In the genomic region with DNA sequence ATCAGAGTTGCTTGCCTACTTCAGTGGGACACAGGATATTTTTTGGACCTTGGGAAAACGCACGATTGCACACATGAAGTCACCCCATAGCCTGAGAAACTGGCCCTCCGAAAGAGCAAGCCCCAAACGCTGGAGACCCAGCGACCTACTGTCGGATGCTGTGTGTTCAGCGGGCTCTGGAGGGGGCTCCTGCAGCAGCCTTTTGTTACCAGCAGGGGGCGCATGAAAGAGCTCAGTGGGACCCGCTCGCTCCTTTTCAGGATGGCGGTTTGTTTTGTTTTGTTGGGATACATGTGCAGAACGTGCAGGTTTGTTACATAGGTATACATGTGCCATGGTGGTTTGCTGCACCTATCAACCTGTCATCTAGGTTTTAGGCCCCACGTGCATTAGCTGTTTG, we compare ENCODE assay signal across 13 cellular contexts. TPM values are rescaled to one million over a fixed set of nuclear protein-coding genes. Genes with fewer than 3 reads are reported as not detected.
A peak's percentile ranks its signal among the peaks of the same experiment; 100 is the strongest.
DNase-seq lines count a peak whose midpoint lies in the region; ATAC-seq and TF ChIP-seq lines count a peak whose summit lies in the region.
"Had no signal": no experiment of that assay in that cellular context is flagged by ENCODE, and none has a peak within 500 bp of the region (broad histone marks: within the 10 kb centered on the region; RNA-seq: fewer than 3 reads in every experiment).

No MANE protein-coding gene starts in this region.

- TF ChIP-seq POLR2A in esophagus squamous epithelium (IDR thresholded peaks at IDR 0.05) = no peak

- ATAC-seq in WTC11 (peak; percentile 88), lower lobe of right lung (no peak), esophagus mucosa (no peak)
- ATAC-seq: right cardiac atrium, T-cell had no signal

- H3K9me3 Mint-ChIP-seq in WTC11 (no peaks in the 10 kb centered on the region), immature natural killer cell (peaks cover 0 to 3% (median 0%) of the 10 kb centered on the region in 6 donors)
- H3K9me3 Mint-ChIP-seq: T-cell had no signal

- H3K27ac Mint-ChIP-seq in WTC11 (no peak overlapping the region), immature natural killer cell (no peak overlapping the region)
- H3K27ac Mint-ChIP-seq: T-cell had no signal

- 83 to 100% methylated on average over 2 to 11 of the region's 13 CpGs for WGBS in esophagus squamous epithelium, 2 donors

- H3K4me1 Mint-ChIP-seq in WTC11 (0 out of 2 replicates have a peak, but pooled peaks cover 3% of the 10 kb centered on the region), immature natural killer cell (no peaks in the 10 kb centered on the region)

- CTCF ChIA-PET in WTC11 (lab: Charles Lee) = interaction anchor here (0.6 to 11.9 kb wide), 70 partner anchors 10 to 1057 kb away, joined by 3 to 198 read pairs (median 4); a partner anchor contains a TSS

- no peaks in the 10 kb centered on the region for H3K9me3 ChIP-seq in lower lobe of right lung
- no peaks in the 10 kb centered on the region for H3K9me3 ChIP-seq in esophagus squamous epithelium

- DNase-seq in WTC11 (ENCODE audit: low spot score) (peak; percentile 66), lower lobe of right lung (no peak), immature natural killer cell (no peak), middle frontal gyrus (ENCODE audit: extremely low spot score, low spot score) (no peak), esophagus squamous epithelium (lab: John Stamatoyannopoulos, UW) (no peak)
- DNase-seq: activated CD8-positive, alpha-beta memory T cell treated with anti-CD3 and anti-CD28 coated beads, Interleukin-2, amount 50 U/mL, for 4 hours; KBM-7; NCI-H69; right cardiac atrium had no signal

- POLR2A ChIA-PET in WTC11 (lab: Charles Lee) = interaction anchor here (1.0 kb wide), 1 partner anchor 18 kb away, joined by 3 read pairs; no protein-coding TSS in a partner anchor

- H3K36me3 ChIP-seq in lower lobe of right lung (no peaks in the 10 kb centered on the region), esophagus squamous epithelium (peaks cover 0 to 17% (median 0%) of the 10 kb centered on the region in 3 donors)

- H3K36me3 Mint-ChIP-seq in WTC11 = peaks cover 2% of the 10 kb centered on the region; the same call in 1 of the 2 replicates
- peaks cover 0 to 20% (median 8%) of the 10 kb centered on the region in 3 donors for H3K36me3 Mint-ChIP-seq in immature natural killer cell

- peak; percentile 63 for TF ChIP-seq CTCF in C4-2B (conservative IDR thresholded peaks at IDR 0.05)
- TF ChIP-seq CTCF in GM12872 (IDR thresholded peaks at IDR 0.05; ENCODE audit: insufficient read depth, low read depth, low read length) = peak; percentile 53
- peak; percentile 76 for TF ChIP-seq CTCF in WTC11 (IDR thresholded peaks at IDR 0.05)
- TF ChIP-seq CTCF in lower lobe of right lung (IDR thresholded peaks at IDR 0.05) = peak; percentile 35
- peak in 1 of 6 experiments; percentile 13 for TF ChIP-seq CTCF in esophagus squamous epithelium (IDR thresholded peaks at IDR 0.05)

- intact Hi-C loops in lower lobe of right lung (cut with DNase I) (no loop called here), esophagus squamous epithelium (cut with DNase I) (no loop called here)

- H3K4me1 ChIP-seq in lower lobe of right lung (no peaks in the 10 kb centered on the region), esophagus squamous epithelium (peaks cover 0 to 19% (median 0%) of the 10 kb centered on the region in 3 donors)

- no peaks in the 10 kb centered on the region for H3K27me3 Mint-ChIP-seq in WTC11 (ENCODE audit: low read depth)
- no peaks in the 10 kb centered on the region for H3K27me3 Mint-ChIP-seq in immature natural killer cell (ENCODE audit: low read depth in 3 of 3)

- H3K27me3 ChIP-seq in lower lobe of right lung (ENCODE audit: low read depth) (peaks cover 3% of the 10 kb centered on the region), esophagus squamous epithelium (no peaks in the 10 kb centered on the region)

- no peak overlapping the region for H3K4me3 ChIP-seq in lower lobe of right lung
- no peak overlapping the region for H3K4me3 ChIP-seq in esophagus squamous epithelium

- no peak overlapping the region for H3K4me3 Mint-ChIP-seq in WTC11
- no peak overlapping the region for H3K4me3 Mint-ChIP-seq in immature natural killer cell
- H3K4me3 Mint-ChIP-seq: T-cell had no signal

- H3K27ac ChIP-seq in C4-2B = no peak overlapping the region
- no peak overlapping the region for H3K27ac ChIP-seq in lower lobe of right lung
- no peak overlapping the region for H3K27ac ChIP-seq in esophagus squamous epithelium

TF ChIP-seq in WTC11, 78 proteins besides CTCF, POLR2A, EP300 and RAD21 (continues in another document):
- TF ChIP-seq NFYB (CRISPR knock-in tag; conservative IDR thresholded peaks at IDR 0.05; ENCODE audit: low read depth) (no peak), CBFB (CRISPR knock-in tag; IDR thresholded peaks at IDR 0.05; ENCODE audit: low read depth) (no peak), SOX15 (CRISPR knock-in tag; IDR thresholded peaks at IDR 0.05) (no peak), CREB1 (CRISPR knock-in tag; IDR thresholded peaks at IDR 0.05) (no peak), ETV6 (CRISPR knock-in tag; IDR thresholded peaks at IDR 0.05) (no peak), CREM (CRISPR knock-in tag; IDR thresholded peaks at IDR 0.05) (no peak), ELF4 (CRISPR knock-in tag; IDR thresholded peaks at IDR 0.05; ENCODE audit: low read depth) (no peak), ZNF232 (CRISPR knock-in tag; IDR thresholded peaks at IDR 0.05) (no peak), TP53 (CRISPR knock-in tag; IDR thresholded peaks at IDR 0.05) (no peak), JUN (CRISPR knock-in tag; IDR thresholded peaks at IDR 0.05) (no peak)
- TF ChIP-seq, protein P1, sequence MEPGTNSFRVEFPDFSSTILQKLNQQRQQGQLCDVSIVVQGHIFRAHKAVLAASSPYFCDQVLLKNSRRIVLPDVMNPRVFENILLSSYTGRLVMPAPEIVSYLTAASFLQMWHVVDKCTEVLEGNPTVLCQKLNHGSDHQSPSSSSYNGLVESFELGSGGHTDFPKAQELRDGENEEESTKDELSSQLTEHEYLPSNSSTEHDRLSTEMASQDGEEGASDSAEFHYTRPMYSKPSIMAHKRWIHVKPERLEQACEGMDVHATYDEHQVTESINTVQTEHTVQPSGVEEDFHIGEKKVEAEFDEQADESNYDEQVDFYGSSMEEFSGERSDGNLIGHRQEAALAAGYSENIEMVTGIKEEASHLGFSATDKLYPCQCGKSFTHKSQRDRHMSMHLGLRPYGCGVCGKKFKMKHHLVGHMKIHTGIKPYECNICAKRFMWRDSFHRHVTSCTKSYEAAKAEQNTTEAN (CRISPR knock-in tag; IDR thresholded peaks at IDR 0.05) = no peak
- TF ChIP-seq, protein P2, sequence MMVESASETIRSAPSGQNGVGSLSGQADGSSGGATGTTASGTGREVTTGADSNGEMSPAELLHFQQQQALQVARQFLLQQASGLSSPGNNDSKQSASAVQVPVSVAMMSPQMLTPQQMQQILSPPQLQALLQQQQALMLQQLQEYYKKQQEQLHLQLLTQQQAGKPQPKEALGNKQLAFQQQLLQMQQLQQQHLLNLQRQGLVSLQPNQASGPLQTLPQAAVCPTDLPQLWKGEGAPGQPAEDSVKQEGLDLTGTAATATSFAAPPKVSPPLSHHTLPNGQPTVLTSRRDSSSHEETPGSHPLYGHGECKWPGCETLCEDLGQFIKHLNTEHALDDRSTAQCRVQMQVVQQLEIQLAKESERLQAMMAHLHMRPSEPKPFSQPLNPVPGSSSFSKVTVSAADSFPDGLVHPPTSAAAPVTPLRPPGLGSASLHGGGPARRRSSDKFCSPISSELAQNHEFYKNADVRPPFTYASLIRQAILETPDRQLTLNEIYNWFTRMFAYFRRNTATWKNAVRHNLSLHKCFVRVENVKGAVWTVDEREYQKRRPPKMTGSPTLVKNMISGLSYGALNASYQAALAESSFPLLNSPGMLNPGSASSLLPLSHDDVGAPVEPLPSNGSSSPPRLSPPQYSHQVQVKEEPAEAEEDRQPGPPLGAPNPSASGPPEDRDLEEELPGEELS (CRISPR knock-in tag; IDR thresholded peaks at IDR 0.05) = no peak
- TF ChIP-seq, protein P3, sequence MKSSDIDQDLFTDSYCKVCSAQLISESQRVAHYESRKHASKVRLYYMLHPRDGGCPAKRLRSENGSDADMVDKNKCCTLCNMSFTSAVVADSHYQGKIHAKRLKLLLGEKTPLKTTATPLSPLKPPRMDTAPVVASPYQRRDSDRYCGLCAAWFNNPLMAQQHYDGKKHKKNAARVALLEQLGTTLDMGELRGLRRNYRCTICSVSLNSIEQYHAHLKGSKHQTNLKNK (CRISPR knock-in tag; IDR thresholded peaks at IDR 0.05) = no peak
- TF ChIP-seq, protein P4, sequence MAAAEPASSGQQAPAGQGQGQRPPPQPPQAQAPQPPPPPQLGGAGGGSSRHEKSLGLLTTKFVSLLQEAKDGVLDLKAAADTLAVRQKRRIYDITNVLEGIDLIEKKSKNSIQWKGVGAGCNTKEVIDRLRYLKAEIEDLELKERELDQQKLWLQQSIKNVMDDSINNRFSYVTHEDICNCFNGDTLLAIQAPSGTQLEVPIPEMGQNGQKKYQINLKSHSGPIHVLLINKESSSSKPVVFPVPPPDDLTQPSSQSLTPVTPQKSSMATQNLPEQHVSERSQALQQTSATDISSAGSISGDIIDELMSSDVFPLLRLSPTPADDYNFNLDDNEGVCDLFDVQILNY (CRISPR knock-in tag; IDR thresholded peaks at IDR 0.05) = no peak
- TF ChIP-seq, protein P5, sequence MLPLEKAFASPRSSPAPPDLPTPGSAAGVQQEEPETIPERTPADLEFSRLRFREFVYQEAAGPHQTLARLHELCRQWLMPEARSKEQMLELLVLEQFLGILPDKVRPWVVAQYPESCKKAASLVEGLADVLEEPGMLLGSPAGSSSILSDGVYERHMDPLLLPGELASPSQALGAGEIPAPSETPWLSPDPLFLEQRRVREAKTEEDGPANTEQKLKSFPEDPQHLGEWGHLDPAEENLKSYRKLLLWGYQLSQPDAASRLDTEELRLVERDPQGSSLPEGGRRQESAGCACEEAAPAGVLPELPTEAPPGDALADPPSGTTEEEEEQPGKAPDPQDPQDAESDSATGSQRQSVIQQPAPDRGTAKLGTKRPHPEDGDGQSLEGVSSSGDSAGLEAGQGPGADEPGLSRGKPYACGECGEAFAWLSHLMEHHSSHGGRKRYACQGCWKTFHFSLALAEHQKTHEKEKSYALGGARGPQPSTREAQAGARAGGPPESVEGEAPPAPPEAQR (CRISPR knock-in tag; IDR thresholded peaks at IDR 0.05) = no peak
- TF ChIP-seq, protein P6, sequence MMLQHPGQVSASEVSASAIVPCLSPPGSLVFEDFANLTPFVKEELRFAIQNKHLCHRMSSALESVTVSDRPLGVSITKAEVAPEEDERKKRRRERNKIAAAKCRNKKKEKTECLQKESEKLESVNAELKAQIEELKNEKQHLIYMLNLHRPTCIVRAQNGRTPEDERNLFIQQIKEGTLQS (CRISPR knock-in tag; conservative IDR thresholded peaks at IDR 0.05) = no peak

RNA-seq across cellular contexts. Expression of a gene that starts 28.4 kb away (rescaled TPM):
- 1.5 to 2.6 TPM (median 1.6 TPM) in 3 replicates for total RNA-seq in WTC11 (2021)
- 1.2 TPM for total RNA-seq in lower lobe of right lung
- polyA plus RNA-seq in immature natural killer cell = 1 to 10 TPM in 1 of 3 donors, under 1 TPM in 1, not detected in 1; 0.39 to 1.6 TPM
- total RNA-seq in esophagus squamous epithelium = 1 to 10 TPM in 2 of 4 donors, under 1 TPM in 1, not detected in 1; 0.64 to 1.6 (median 1.5) TPM
- total RNA-seq in esophagus mucosa = 0.52 TPM
